ENCODE assay signal across 1 cellular context in the genomic region with DNA sequence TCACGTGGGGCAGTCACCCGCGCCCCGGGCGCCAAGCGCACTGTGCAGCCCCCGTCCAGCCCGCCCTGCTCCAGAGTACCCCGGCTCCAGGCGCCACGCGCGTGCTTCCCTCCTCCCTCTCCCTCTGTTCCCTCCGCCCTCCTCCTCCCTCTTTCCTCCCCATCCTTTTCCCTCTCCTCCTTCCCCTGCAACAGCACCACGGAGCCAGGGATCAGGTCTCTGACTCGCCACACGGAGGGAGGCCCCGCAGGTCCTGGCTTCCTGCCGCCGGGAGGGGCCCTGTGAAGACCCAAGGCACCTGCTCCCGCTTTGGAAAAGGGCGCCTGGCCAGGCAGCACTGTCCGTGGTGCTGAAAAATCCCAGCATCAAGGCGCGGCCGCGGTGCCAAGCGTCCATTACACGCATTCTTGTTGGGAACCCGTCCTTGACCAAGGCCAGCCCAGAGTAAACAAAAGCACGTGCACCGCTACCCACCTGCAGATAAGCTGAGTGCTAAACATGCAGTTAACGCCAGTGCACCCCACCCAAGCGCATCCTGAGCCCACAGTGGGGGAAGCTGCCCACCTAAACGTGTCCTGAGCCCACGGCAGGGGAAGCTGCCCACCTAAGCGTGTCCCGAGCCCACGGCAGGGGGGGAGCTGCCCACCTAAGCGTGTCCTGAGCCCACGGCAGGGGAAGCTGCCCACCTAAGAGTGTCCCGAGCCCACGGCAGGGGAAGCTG.
TF ChIP-seq lines count a peak whose summit lies in the region.

No MANE protein-coding gene starts in this region.

TF ChIP-seq in HepG2, 621 proteins besides CTCF, POLR2A, EP300 and RAD21 (continued from another document and continues in another):
- TF ChIP-seq, protein P1, sequence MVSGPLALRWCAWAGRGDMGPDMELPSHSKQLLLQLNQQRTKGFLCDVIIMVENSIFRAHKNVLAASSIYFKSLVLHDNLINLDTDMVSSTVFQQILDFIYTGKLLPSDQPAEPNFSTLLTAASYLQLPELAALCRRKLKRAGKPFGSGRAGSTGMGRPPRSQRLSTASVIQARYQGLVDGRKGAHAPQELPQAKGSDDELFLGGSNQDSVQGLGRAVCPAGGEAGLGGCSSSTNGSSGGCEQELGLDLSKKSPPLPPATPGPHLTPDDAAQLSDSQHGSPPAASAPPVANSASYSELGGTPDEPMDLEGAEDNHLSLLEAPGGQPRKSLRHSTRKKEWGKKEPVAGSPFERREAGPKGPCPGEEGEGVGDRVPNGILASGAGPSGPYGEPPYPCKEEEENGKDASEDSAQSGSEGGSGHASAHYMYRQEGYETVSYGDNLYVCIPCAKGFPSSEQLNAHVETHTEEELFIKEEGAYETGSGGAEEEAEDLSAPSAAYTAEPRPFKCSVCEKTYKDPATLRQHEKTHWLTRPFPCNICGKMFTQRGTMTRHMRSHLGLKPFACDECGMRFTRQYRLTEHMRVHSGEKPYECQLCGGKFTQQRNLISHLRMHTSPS (CRISPR knock-in tag; IDR thresholded peaks at IDR 0.05; ENCODE audit: low read depth), result no peak
- TF ChIP-seq, protein P2, sequence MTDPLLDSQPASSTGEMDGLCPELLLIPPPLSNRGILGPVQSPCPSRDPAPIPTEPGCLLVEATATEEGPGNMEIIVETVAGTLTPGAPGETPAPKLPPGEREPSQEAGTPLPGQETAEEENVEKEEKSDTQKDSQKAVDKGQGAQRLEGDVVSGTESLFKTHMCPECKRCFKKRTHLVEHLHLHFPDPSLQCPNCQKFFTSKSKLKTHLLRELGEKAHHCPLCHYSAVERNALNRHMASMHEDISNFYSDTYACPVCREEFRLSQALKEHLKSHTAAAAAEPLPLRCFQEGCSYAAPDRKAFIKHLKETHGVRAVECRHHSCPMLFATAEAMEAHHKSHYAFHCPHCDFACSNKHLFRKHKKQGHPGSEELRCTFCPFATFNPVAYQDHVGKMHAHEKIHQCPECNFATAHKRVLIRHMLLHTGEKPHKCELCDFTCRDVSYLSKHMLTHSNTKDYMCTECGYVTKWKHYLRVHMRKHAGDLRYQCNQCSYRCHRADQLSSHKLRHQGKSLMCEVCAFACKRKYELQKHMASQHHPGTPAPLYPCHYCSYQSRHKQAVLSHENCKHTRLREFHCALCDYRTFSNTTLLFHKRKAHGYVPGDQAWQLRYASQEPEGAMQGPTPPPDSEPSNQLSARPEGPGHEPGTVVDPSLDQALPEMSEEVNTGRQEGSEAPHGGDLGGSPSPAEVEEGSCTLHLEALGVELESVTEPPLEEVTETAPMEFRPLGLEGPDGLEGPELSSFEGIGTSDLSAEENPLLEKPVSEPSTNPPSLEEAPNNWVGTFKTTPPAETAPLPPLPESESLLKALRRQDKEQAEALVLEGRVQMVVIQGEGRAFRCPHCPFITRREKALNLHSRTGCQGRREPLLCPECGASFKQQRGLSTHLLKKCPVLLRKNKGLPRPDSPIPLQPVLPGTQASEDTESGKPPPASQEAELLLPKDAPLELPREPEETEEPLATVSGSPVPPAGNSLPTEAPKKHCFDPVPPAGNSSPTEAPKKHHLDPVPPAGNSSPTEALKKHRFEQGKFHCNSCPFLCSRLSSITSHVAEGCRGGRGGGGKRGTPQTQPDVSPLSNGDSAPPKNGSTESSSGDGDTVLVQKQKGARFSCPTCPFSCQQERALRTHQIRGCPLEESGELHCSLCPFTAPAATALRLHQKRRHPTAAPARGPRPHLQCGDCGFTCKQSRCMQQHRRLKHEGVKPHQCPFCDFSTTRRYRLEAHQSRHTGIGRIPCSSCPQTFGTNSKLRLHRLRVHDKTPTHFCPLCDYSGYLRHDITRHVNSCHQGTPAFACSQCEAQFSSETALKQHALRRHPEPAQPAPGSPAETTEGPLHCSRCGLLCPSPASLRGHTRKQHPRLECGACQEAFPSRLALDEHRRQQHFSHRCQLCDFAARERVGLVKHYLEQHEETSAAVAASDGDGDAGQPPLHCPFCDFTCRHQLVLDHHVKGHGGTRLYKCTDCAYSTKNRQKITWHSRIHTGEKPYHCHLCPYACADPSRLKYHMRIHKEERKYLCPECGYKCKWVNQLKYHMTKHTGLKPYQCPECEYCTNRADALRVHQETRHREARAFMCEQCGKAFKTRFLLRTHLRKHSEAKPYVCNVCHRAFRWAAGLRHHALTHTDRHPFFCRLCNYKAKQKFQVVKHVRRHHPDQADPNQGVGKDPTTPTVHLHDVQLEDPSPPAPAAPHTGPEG (CRISPR knock-in tag; IDR thresholded peaks at IDR 0.05), result peak; percentile 81
- TF ChIP-seq ZNF10 (CRISPR knock-in tag; IDR thresholded peaks at IDR 0.05; ENCODE audit: borderline replicate concordance, low read depth), result no peak
- no peak for TF ChIP-seq ATRX (CRISPR knock-in tag; IDR thresholded peaks at IDR 0.05; ENCODE audit: borderline replicate concordance)
- TF ChIP-seq ZFYVE20 (CRISPR knock-in tag; IDR thresholded peaks at IDR 0.05; ENCODE audit: borderline replicate concordance, low read depth), result peak; percentile 72; the same call in 1 of the 2 replicates
- TF ChIP-seq ZBTB20 (CRISPR knock-in tag; IDR thresholded peaks at IDR 0.05; ENCODE audit: borderline replicate concordance, low read depth), result peak; percentile 59; the same call in 1 of the 2 replicates
- TF ChIP-seq ZNF660 (CRISPR knock-in tag; IDR thresholded peaks at IDR 0.05; ENCODE audit: borderline replicate concordance, low read depth), result no peak
- TF ChIP-seq TCF12 (IDR thresholded peaks at IDR 0.05), result no peak
- TF ChIP-seq TCF12 (CRISPR knock-in tag; IDR thresholded peaks at IDR 0.05), result no peak
- TF ChIP-seq SMARCE1 (IDR thresholded peaks at IDR 0.05; ENCODE audit: borderline replicate concordance), result no peak
- no peak for TF ChIP-seq PAF1 (CRISPR knock-in tag; IDR thresholded peaks at IDR 0.05)
- TF ChIP-seq ZFAT (CRISPR knock-in tag; conservative IDR thresholded peaks at IDR 0.05), result 0 out of 2 replicates have a peak, but pooled peaks have one; percentile 31
- TF ChIP-seq ZFP36L2 (CRISPR knock-in tag; IDR thresholded peaks at IDR 0.05), result 0 out of 2 replicates have a peak, but pooled peaks have one; percentile 87
- TF ChIP-seq, protein P3, sequence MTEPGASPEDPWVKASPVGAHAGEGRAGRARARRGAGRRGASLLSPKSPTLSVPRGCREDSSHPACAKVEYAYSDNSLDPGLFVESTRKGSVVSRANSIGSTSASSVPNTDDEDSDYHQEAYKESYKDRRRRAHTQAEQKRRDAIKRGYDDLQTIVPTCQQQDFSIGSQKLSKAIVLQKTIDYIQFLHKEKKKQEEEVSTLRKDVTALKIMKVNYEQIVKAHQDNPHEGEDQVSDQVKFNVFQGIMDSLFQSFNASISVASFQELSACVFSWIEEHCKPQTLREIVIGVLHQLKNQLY (CRISPR knock-in tag; IDR thresholded peaks at IDR 0.05), result peak; percentile 64; the same call in 1 of the 2 replicates
- TF ChIP-seq BRD4 (CRISPR knock-in tag; IDR thresholded peaks at IDR 0.05), result no peak
- TF ChIP-seq HIVEP1 (CRISPR knock-in tag; IDR thresholded peaks at IDR 0.05), result peak; percentile 49
- TF ChIP-seq ZNF451 (CRISPR knock-in tag; IDR thresholded peaks at IDR 0.05), result 0 out of 2 replicates have a peak, but pooled peaks have one; percentile 36
- TF ChIP-seq ZNF253 (CRISPR knock-in tag; IDR thresholded peaks at IDR 0.05; ENCODE audit: borderline replicate concordance), result peak; percentile 41; the same call in 1 of the 2 replicates
- TF ChIP-seq, protein P4, sequence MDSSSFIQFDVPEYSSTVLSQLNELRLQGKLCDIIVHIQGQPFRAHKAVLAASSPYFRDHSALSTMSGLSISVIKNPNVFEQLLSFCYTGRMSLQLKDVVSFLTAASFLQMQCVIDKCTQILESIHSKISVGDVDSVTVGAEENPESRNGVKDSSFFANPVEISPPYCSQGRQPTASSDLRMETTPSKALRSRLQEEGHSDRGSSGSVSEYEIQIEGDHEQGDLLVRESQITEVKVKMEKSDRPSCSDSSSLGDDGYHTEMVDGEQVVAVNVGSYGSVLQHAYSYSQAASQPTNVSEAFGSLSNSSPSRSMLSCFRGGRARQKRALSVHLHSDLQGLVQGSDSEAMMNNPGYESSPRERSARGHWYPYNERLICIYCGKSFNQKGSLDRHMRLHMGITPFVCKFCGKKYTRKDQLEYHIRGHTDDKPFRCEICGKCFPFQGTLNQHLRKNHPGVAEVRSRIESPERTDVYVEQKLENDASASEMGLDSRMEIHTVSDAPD (CRISPR knock-in tag; IDR thresholded peaks at IDR 0.05), result no peak
- no peak for TF ChIP-seq SMAD9 (CRISPR knock-in tag; IDR thresholded peaks at IDR 0.05)
- no peak for TF ChIP-seq THYN1 (CRISPR knock-in tag; IDR thresholded peaks at IDR 0.05; ENCODE audit: borderline replicate concordance, low read depth)
- no peak for TF ChIP-seq IKZF1 (IDR thresholded peaks at IDR 0.05)
- TF ChIP-seq MTF2 (CRISPR knock-in tag; IDR thresholded peaks at IDR 0.05; ENCODE audit: borderline replicate concordance), result no peak
- no peak for TF ChIP-seq ZZZ3 (CRISPR knock-in tag; IDR thresholded peaks at IDR 0.05; ENCODE audit: borderline replicate concordance)
- TF ChIP-seq, protein P5, sequence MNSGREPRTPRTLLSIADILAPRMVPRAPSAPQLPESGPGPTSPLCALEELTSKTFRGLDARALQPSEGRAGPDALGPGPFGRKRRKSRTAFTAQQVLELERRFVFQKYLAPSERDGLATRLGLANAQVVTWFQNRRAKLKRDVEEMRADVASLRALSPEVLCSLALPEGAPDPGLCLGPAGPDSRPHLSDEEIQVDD (CRISPR knock-in tag; IDR thresholded peaks at IDR 0.05; ENCODE audit: borderline replicate concordance), result no peak
- TF ChIP-seq, protein P6, sequence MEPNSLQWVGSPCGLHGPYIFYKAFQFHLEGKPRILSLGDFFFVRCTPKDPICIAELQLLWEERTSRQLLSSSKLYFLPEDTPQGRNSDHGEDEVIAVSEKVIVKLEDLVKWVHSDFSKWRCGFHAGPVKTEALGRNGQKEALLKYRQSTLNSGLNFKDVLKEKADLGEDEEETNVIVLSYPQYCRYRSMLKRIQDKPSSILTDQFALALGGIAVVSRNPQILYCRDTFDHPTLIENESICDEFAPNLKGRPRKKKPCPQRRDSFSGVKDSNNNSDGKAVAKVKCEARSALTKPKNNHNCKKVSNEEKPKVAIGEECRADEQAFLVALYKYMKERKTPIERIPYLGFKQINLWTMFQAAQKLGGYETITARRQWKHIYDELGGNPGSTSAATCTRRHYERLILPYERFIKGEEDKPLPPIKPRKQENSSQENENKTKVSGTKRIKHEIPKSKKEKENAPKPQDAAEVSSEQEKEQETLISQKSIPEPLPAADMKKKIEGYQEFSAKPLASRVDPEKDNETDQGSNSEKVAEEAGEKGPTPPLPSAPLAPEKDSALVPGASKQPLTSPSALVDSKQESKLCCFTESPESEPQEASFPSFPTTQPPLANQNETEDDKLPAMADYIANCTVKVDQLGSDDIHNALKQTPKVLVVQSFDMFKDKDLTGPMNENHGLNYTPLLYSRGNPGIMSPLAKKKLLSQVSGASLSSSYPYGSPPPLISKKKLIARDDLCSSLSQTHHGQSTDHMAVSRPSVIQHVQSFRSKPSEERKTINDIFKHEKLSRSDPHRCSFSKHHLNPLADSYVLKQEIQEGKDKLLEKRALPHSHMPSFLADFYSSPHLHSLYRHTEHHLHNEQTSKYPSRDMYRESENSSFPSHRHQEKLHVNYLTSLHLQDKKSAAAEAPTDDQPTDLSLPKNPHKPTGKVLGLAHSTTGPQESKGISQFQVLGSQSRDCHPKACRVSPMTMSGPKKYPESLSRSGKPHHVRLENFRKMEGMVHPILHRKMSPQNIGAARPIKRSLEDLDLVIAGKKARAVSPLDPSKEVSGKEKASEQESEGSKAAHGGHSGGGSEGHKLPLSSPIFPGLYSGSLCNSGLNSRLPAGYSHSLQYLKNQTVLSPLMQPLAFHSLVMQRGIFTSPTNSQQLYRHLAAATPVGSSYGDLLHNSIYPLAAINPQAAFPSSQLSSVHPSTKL (CRISPR knock-in tag; IDR thresholded peaks at IDR 0.05), result peak; percentile 49
- no peak for TF ChIP-seq ZC3H4 (CRISPR knock-in tag; IDR thresholded peaks at IDR 0.05; ENCODE audit: borderline replicate concordance)
- TF ChIP-seq HES4 (CRISPR knock-in tag; IDR thresholded peaks at IDR 0.05; ENCODE audit: borderline replicate concordance), result peak; percentile 83
- no peak for TF ChIP-seq CREM (IDR thresholded peaks at IDR 0.05)
- no peak for TF ChIP-seq CREM (CRISPR knock-in tag; IDR thresholded peaks at IDR 0.05)
- TF ChIP-seq KDM6A (CRISPR knock-in tag; IDR thresholded peaks at IDR 0.05; ENCODE audit: low read depth), result no peak
- no peak for TF ChIP-seq ZNF33A (CRISPR knock-in tag; IDR thresholded peaks at IDR 0.05; ENCODE audit: borderline replicate concordance)
- 0 out of 2 replicates have a peak, but pooled peaks have one; percentile 78 for TF ChIP-seq PCBP1 (IDR thresholded peaks at IDR 0.05; ENCODE audit: borderline replicate concordance, low read depth, low read length)
- peak; percentile 68 for TF ChIP-seq NCOA2 (CRISPR knock-in tag; IDR thresholded peaks at IDR 0.05)
- TF ChIP-seq, protein P7, sequence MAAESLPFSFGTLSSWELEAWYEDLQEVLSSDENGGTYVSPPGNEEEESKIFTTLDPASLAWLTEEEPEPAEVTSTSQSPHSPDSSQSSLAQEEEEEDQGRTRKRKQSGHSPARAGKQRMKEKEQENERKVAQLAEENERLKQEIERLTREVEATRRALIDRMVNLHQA (CRISPR knock-in tag; IDR thresholded peaks at IDR 0.05), result no peak
- TF ChIP-seq ZBTB7A (CRISPR knock-in tag; IDR thresholded peaks at IDR 0.05), result no peak
- TF ChIP-seq ZNF563 (CRISPR knock-in tag; IDR thresholded peaks at IDR 0.05), result peak; percentile 86; the same call in 1 of the 2 replicates
- TF ChIP-seq ZNF383 (CRISPR knock-in tag; IDR thresholded peaks at IDR 0.05; ENCODE audit: borderline replicate concordance), result no peak
- TF ChIP-seq CEBPG (CRISPR knock-in tag; IDR thresholded peaks at IDR 0.05), result no peak
- peak; percentile 44; the same call in 1 of the 2 replicates for TF ChIP-seq PHF20 (CRISPR knock-in tag; IDR thresholded peaks at IDR 0.05)
- TF ChIP-seq HNRNPH1 (optimal IDR thresholded peaks at IDR 0.05; ENCODE audit: low read depth, low read length), result no peak
- TF ChIP-seq, protein P8, sequence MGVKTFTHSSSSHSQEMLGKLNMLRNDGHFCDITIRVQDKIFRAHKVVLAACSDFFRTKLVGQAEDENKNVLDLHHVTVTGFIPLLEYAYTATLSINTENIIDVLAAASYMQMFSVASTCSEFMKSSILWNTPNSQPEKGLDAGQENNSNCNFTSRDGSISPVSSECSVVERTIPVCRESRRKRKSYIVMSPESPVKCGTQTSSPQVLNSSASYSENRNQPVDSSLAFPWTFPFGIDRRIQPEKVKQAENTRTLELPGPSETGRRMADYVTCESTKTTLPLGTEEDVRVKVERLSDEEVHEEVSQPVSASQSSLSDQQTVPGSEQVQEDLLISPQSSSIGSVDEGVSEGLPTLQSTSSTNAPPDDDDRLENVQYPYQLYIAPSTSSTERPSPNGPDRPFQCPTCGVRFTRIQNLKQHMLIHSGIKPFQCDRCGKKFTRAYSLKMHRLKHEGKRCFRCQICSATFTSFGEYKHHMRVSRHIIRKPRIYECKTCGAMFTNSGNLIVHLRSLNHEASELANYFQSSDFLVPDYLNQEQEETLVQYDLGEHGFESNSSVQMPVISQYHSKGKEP (CRISPR knock-in tag; IDR thresholded peaks at IDR 0.05), result peak; percentile 92; the same call in 1 of the 2 replicates
- no peak for TF ChIP-seq ELF1 (CRISPR knock-in tag; IDR thresholded peaks at IDR 0.05)
- no peak for TF ChIP-seq ZFP82 (CRISPR knock-in tag; IDR thresholded peaks at IDR 0.05; ENCODE audit: borderline replicate concordance)
- no peak for TF ChIP-seq ZNF569 (CRISPR knock-in tag; IDR thresholded peaks at IDR 0.05; ENCODE audit: borderline replicate concordance)
- TF ChIP-seq GATAD2A (CRISPR knock-in tag; IDR thresholded peaks at IDR 0.05), result peak; percentile 65
